ENCODE assay signal across 27 cellular contexts in genomic region chr11:11163669-11164377, GRCh38.
"Had no signal": no experiment of that assay in that cellular context is flagged by ENCODE, and none has a peak within 500 bp of the region (broad histone marks: within the 10 kb centered on the region; RNA-seq: fewer than 3 reads in every experiment).

No MANE protein-coding gene starts in this region.

- H3K27me3 ChIP-seq: right lobe of liver, tibial artery had no signal

- H3K27ac Mint-ChIP-seq: activated naive CD8-positive, alpha-beta T cell treated with anti-CD3 and anti-CD28 coated beads, Interleukin-2, amount 10 ng/mL, durations not matched to agents 7 days and 5 days; activated T-cell treated with anti-CD3 and anti-CD28 coated beads, Interleukin-2, amount 50 U/mL, for 72 hours; endodermal cell; mesothelial cell of epicardium; naive thymus-derived CD8-positive, alpha-beta T cell; stimulated activated memory B cell treated with anti-CD40 and anti-IgM and Interleukin-4, amounts not matched to agents 10 μg/mL and 1 μg/mL and 100 μg/mL, for 72 hours; stimulated activated naive CD8-positive, alpha-beta T cell treated with anti-CD3 and anti-CD28 coated beads, Interleukin-15, amount 100 ng/mL, for 72 hours had no signal

- H3K9me3 ChIP-seq: right lobe of liver, tibial artery had no signal

- H3K27ac ChIP-seq: right lobe of liver, SK-N-MC, skin epidermis had no signal

- DNase-seq: activated CD4-positive, alpha-beta T cell treated with anti-CD3 and anti-CD28 coated beads for 4 hours; activated CD4-positive, alpha-beta T cell treated with anti-CD3 and anti-CD28 coated beads, Interleukin-2, amount 50 U/mL, for 4 hours; activated CD4-positive, CD25-positive, alpha-beta regulatory T cell; activated effector memory CD4-positive, alpha-beta T cell treated with Interleukin-2 at 50 U/mL for 16 hours; activated naive CD4-positive, alpha-beta T cell treated with Interleukin-2 at 50 U/mL for 16 hours; activated naive CD8-positive, alpha-beta T cell treated with anti-CD3 and anti-CD28 coated beads, Interleukin-2, amount 10 ng/mL, durations not matched to agents 7 days and 5 days; activated T-cell treated with anti-CD3 and anti-CD28 coated beads for 4 hours; activated T-cell treated with anti-CD3 and anti-CD28 coated beads, Interleukin-2, amount 50 U/mL, for 72 hours; amniotic stem cell; foreskin melanocyte; glutamatergic neuron; left colon; mammary epithelial cell; naive thymus-derived CD8-positive, alpha-beta T cell; nucleus accumbens; posterior cingulate gyrus; right lobe of liver; stimulated activated CD4-positive, alpha-beta T cell treated with anti-CD3 and anti-CD28 coated beads, Interleukin-4, amount 100 ng/mL, for 4 hours; stimulated activated CD8-positive, alpha-beta memory T cell treated with anti-CD3 and anti-CD28 coated beads, Interleukin-4, amount 100 ng/mL, for 48 hours; stimulated activated naive CD8-positive, alpha-beta T cell treated with anti-CD3 and anti-CD28 coated beads, Interleukin-15, amount 100 ng/mL, for 72 hours; tibial artery had no signal

- H3K4me3 Mint-ChIP-seq: activated naive CD8-positive, alpha-beta T cell treated with anti-CD3 and anti-CD28 coated beads, Interleukin-2, amount 10 ng/mL, durations not matched to agents 7 days and 5 days; activated T-cell treated with anti-CD3 and anti-CD28 coated beads, Interleukin-2, amount 50 U/mL, for 72 hours; endodermal cell; mesothelial cell of epicardium; naive thymus-derived CD8-positive, alpha-beta T cell; neural crest cell; stimulated activated memory B cell treated with anti-CD40 and anti-IgM and Interleukin-4, amounts not matched to agents 10 μg/mL and 1 μg/mL and 100 μg/mL, for 72 hours; stimulated activated naive CD8-positive, alpha-beta T cell treated with anti-CD3 and anti-CD28 coated beads, Interleukin-15, amount 100 ng/mL, for 72 hours had no signal

- H3K36me3 ChIP-seq: right lobe of liver, tibial artery had no signal

- H3K9me3 Mint-ChIP-seq: activated naive CD8-positive, alpha-beta T cell treated with anti-CD3 and anti-CD28 coated beads, Interleukin-2, amount 10 ng/mL, durations not matched to agents 7 days and 5 days; stimulated activated naive CD8-positive, alpha-beta T cell treated with anti-CD3 and anti-CD28 coated beads, Interleukin-15, amount 100 ng/mL, for 72 hours had no signal

- H3K4me1 ChIP-seq: right lobe of liver had no signal

- H3K4me1 Mint-ChIP-seq: activated naive CD8-positive, alpha-beta T cell treated with anti-CD3 and anti-CD28 coated beads, Interleukin-2, amount 10 ng/mL, durations not matched to agents 7 days and 5 days; endodermal cell; naive thymus-derived CD8-positive, alpha-beta T cell; neural crest cell; stimulated activated memory B cell treated with anti-CD40 and anti-IgM and Interleukin-4, amounts not matched to agents 10 μg/mL and 1 μg/mL and 100 μg/mL, for 72 hours; stimulated activated naive CD8-positive, alpha-beta T cell treated with anti-CD3 and anti-CD28 coated beads, Interleukin-15, amount 100 ng/mL, for 72 hours had no signal

- H3K27me3 Mint-ChIP-seq: stimulated activated naive CD8-positive, alpha-beta T cell treated with anti-CD3 and anti-CD28 coated beads, Interleukin-15, amount 100 ng/mL, for 72 hours had no signal

- H3K36me3 Mint-ChIP-seq: activated naive CD8-positive, alpha-beta T cell treated with anti-CD3 and anti-CD28 coated beads, Interleukin-2, amount 10 ng/mL, durations not matched to agents 7 days and 5 days; mesothelial cell of epicardium; naive thymus-derived CD8-positive, alpha-beta T cell; stimulated activated memory B cell treated with anti-CD40 and anti-IgM and Interleukin-4, amounts not matched to agents 10 μg/mL and 1 μg/mL and 100 μg/mL, for 72 hours had no signal

- H3K4me3 ChIP-seq: right lobe of liver, SK-N-MC, skin epidermis, tibial artery had no signal
